In the genomic region with DNA sequence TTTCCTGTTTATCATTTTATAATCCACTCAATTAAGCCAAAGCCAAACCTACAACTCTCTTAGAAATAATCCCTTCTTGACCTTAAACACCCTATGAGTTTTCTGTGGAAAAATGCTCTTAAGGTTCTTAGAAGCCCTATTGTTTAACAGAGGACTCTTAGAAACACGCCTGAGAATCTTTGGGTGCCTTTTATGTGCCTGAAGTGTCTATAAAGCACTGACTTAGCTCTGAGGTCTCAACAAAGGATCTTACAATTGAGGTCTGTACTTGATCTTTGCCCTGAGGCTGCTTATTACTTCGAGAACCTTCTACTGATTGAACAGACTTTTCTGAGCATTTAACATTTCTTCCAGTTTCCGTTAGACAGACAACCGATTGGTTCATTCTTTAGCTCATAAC, we compare ENCODE assay signal across 27 cellular contexts.
"Had no signal": no experiment of that assay in that cellular context is flagged by ENCODE, and none has a peak within 500 bp of the region (broad histone marks: within the 10 kb centered on the region; RNA-seq: fewer than 3 reads in every experiment).

No MANE protein-coding gene starts in this region.

- DNase-seq: activated B cell treated with CpG ODN at 0.5 μM for 24 hours; activated CD4-positive, alpha-beta memory T cell treated with anti-CD3 and anti-CD28 coated beads for 36 hours; activated CD4-positive, alpha-beta T cell treated with anti-CD3 and anti-CD28 coated beads for 4 hours; activated CD4-positive, alpha-beta T cell treated with anti-CD3 and anti-CD28 coated beads, Interleukin-2, amount 10 ng/mL, durations not matched to agents 24 days and 14 days; activated CD4-positive, alpha-beta T cell treated with anti-CD3 and anti-CD28 coated beads, Interleukin-2, amount 50 U/mL, for 1 hour; activated CD4-positive, alpha-beta T cell treated with anti-CD3 and anti-CD28 coated beads, Interleukin-2, amount 50 U/mL, for 4 hours; activated CD4-positive, CD25-positive, alpha-beta regulatory T cell treated with anti-CD3 and anti-CD28 coated beads, Interleukin-2, amount 50 U/mL, for 72 hours; activated CD8-positive, alpha-beta memory T cell treated with anti-CD3 and anti-CD28 coated beads, Interleukin-2, amount 50 U/mL, for 4 hours; activated CD8-positive, alpha-beta T cell treated with anti-CD3 and anti-CD28 coated beads for 36 hours; activated effector memory CD4-positive, alpha-beta T cell treated with Interleukin-2 at 50 U/mL for 16 hours; activated gamma-delta T cell; activated naive CD4-positive, alpha-beta T cell treated with anti-CD3 and anti-CD28 coated beads, Interleukin-2, amount 10 ng/mL, durations not matched to agents 7 days and 5 days; activated naive CD4-positive, alpha-beta T cell treated with Interleukin-2 at 50 U/mL for 16 hours; activated naive CD8-positive, alpha-beta T cell treated with anti-CD3 and anti-CD28 coated beads, Interleukin-2, amount 10 ng/mL, durations not matched to agents 7 days and 5 days; activated naive CD8-positive, alpha-beta T cell treated with anti-CD3 and anti-CD28 coated beads, Interleukin-2, amount 50 U/mL, for 24 hours; activated T-cell treated with anti-CD3 and anti-CD28 coated beads for 4 hours; activated T-cell treated with anti-CD3 and anti-CD28 coated beads, Interleukin-2, amount 50 U/mL, for 1 hour; activated T-cell treated with anti-CD3 and anti-CD28 coated beads, Interleukin-2, amount 50 U/mL, for 4 hours; amygdala; anterior cingulate cortex; caudate nucleus; cerebellar nuclear complex; T-helper 1 cell; T-helper 2 cell; T-helper 9 cell had no signal

- H3K4me3 ChIP-seq: ascending aorta, cardiac muscle cell had no signal
